In genomic region chr18:58128286-58129018, GRCh38 we compare ENCODE assay signal across 1 cellular context.
TF ChIP-seq lines count a peak whose summit lies in the region.

No MANE protein-coding gene starts in this region.

TF ChIP-seq in HepG2, 621 proteins besides CTCF, POLR2A, EP300 and RAD21 (continued from another document and continues in another):
- TF ChIP-seq ZBTB49 (CRISPR knock-in tag; IDR thresholded peaks at IDR 0.05; ENCODE audit: borderline replicate concordance), result no peak
- TF ChIP-seq ZNF260 (CRISPR knock-in tag; IDR thresholded peaks at IDR 0.05; ENCODE audit: borderline replicate concordance, low read depth), result no peak
- no peak for TF ChIP-seq MEIS2 (CRISPR knock-in tag; IDR thresholded peaks at IDR 0.05)
- TF ChIP-seq ARID3A (IDR thresholded peaks at IDR 0.05; ENCODE audit: low read depth, low read length), result 0 out of 2 replicates have a peak, but pooled peaks have one; percentile 27
- no peak for TF ChIP-seq CSRNP2 (CRISPR knock-in tag; conservative IDR thresholded peaks at IDR 0.05; ENCODE audit: low read depth)
- no peak for TF ChIP-seq MBD4 (IDR thresholded peaks at IDR 0.05; ENCODE audit: borderline replicate concordance, low read length)
- TF ChIP-seq SP2 (CRISPR knock-in tag; IDR thresholded peaks at IDR 0.05), result no peak
- TF ChIP-seq ZBTB20 (CRISPR knock-in tag; IDR thresholded peaks at IDR 0.05; ENCODE audit: borderline replicate concordance, low read depth), result no peak
- TF ChIP-seq CREB1 (IDR thresholded peaks at IDR 0.05), result no peak
- TF ChIP-seq CREB1 (CRISPR knock-in tag; IDR thresholded peaks at IDR 0.05), result peak; percentile 27; the same call in 1 of the 2 replicates
- no peak for TF ChIP-seq ZNF7 (CRISPR knock-in tag; IDR thresholded peaks at IDR 0.05)
- no peak for TF ChIP-seq PBX3 (CRISPR knock-in tag; IDR thresholded peaks at IDR 0.05; ENCODE audit: borderline replicate concordance)
- no peak for TF ChIP-seq CBX5 (CRISPR knock-in tag; IDR thresholded peaks at IDR 0.05; ENCODE audit: borderline replicate concordance)
- no peak for TF ChIP-seq KAT2B (IDR thresholded peaks at IDR 0.05; ENCODE audit: borderline replicate concordance, low read depth, low read length)
- no peak for TF ChIP-seq HINFP (CRISPR knock-in tag; IDR thresholded peaks at IDR 0.05; ENCODE audit: low read depth)
- TF ChIP-seq ZNF672 (CRISPR knock-in tag; IDR thresholded peaks at IDR 0.05), result no peak
- TF ChIP-seq ATF6 (CRISPR knock-in tag; conservative IDR thresholded peaks at IDR 0.05), result no peak
- TF ChIP-seq FIP1L1 (IDR thresholded peaks at IDR 0.05; ENCODE audit: borderline replicate concordance, insufficient read depth, low read depth, low read length), result no peak
- no peak for TF ChIP-seq GLI4 (CRISPR knock-in tag; IDR thresholded peaks at IDR 0.05; ENCODE audit: borderline replicate concordance)
- TF ChIP-seq PAWR (CRISPR knock-in tag; IDR thresholded peaks at IDR 0.05; ENCODE audit: borderline replicate concordance), result no peak
- TF ChIP-seq BRF2 (CRISPR knock-in tag; IDR thresholded peaks at IDR 0.05), result no peak
- TF ChIP-seq IKZF1 (IDR thresholded peaks at IDR 0.05), result no peak
- TF ChIP-seq ZNF773 (CRISPR knock-in tag; IDR thresholded peaks at IDR 0.05; ENCODE audit: borderline replicate concordance), result no peak
- TF ChIP-seq ZBTB26 (CRISPR knock-in tag; IDR thresholded peaks at IDR 0.05; ENCODE audit: borderline replicate concordance), result no peak
- no peak for TF ChIP-seq PHF8 (CRISPR knock-in tag; IDR thresholded peaks at IDR 0.05)
- TF ChIP-seq BCL6 (CRISPR knock-in tag; IDR thresholded peaks at IDR 0.05), result peak; percentile 34; the same call in 1 of the 2 replicates
- no peak for TF ChIP-seq POLR2AphosphoS2 (IDR thresholded peaks at IDR 0.05; ENCODE audit: low read depth, low read length)
- peak; percentile 65 for TF ChIP-seq TCF7 (IDR thresholded peaks at IDR 0.05; ENCODE audit: low read depth)
- TF ChIP-seq HNF4A (CRISPR knock-in tag; IDR thresholded peaks at IDR 0.05), result peak; percentile 51
- no peak for TF ChIP-seq LCORL (IDR thresholded peaks at IDR 0.05)
- no peak for TF ChIP-seq LCORL (CRISPR knock-in tag; IDR thresholded peaks at IDR 0.05)
- TF ChIP-seq TFDP1 (CRISPR knock-in tag; IDR thresholded peaks at IDR 0.05; ENCODE audit: borderline replicate concordance), result no peak
- no peak for TF ChIP-seq FUBP1 (CRISPR knock-in tag; IDR thresholded peaks at IDR 0.05; ENCODE audit: borderline replicate concordance)
- no peak for TF ChIP-seq SALL2 (CRISPR knock-in tag; IDR thresholded peaks at IDR 0.05)
- no peak for TF ChIP-seq ZBTB1 (CRISPR knock-in tag; IDR thresholded peaks at IDR 0.05; ENCODE audit: borderline replicate concordance)
- no peak for TF ChIP-seq NONO (IDR thresholded peaks at IDR 0.05)
- TF ChIP-seq NONO (CRISPR knock-in tag; conservative IDR thresholded peaks at IDR 0.05), result 0 out of 2 replicates have a peak, but pooled peaks have one; percentile 19
- TF ChIP-seq SIX1 (CRISPR knock-in tag; IDR thresholded peaks at IDR 0.05; ENCODE audit: borderline replicate concordance), result no peak
- TF ChIP-seq ZNF292 (CRISPR knock-in tag; IDR thresholded peaks at IDR 0.05; ENCODE audit: borderline replicate concordance, low read depth), result peak; percentile 41; the same call in 1 of the 2 replicates
- no peak for TF ChIP-seq SNAPC2 (CRISPR knock-in tag; IDR thresholded peaks at IDR 0.05)
- no peak for TF ChIP-seq ZMYM2 (CRISPR knock-in tag; IDR thresholded peaks at IDR 0.05)
- TF ChIP-seq ZNF33B (CRISPR knock-in tag; IDR thresholded peaks at IDR 0.05), result no peak
- TF ChIP-seq HNF4G (IDR thresholded peaks at IDR 0.05; ENCODE audit: borderline replicate concordance, low read depth, low read length), result no peak
- TF ChIP-seq HNF4G (CRISPR knock-in tag; IDR thresholded peaks at IDR 0.05; ENCODE audit: borderline replicate concordance, low read depth), result no peak
- TF ChIP-seq THAP11 (CRISPR knock-in tag; IDR thresholded peaks at IDR 0.05), result no peak
- no peak for TF ChIP-seq RAD51 (IDR thresholded peaks at IDR 0.05; ENCODE audit: borderline replicate concordance)
- TF ChIP-seq MXD1 (CRISPR knock-in tag; IDR thresholded peaks at IDR 0.05), result no peak
- no peak for TF ChIP-seq ZNF580 (CRISPR knock-in tag; IDR thresholded peaks at IDR 0.05; ENCODE audit: borderline replicate concordance, low read depth)
